Comparison of ENCODE assay signal across 13 cellular contexts in the genomic region with DNA sequence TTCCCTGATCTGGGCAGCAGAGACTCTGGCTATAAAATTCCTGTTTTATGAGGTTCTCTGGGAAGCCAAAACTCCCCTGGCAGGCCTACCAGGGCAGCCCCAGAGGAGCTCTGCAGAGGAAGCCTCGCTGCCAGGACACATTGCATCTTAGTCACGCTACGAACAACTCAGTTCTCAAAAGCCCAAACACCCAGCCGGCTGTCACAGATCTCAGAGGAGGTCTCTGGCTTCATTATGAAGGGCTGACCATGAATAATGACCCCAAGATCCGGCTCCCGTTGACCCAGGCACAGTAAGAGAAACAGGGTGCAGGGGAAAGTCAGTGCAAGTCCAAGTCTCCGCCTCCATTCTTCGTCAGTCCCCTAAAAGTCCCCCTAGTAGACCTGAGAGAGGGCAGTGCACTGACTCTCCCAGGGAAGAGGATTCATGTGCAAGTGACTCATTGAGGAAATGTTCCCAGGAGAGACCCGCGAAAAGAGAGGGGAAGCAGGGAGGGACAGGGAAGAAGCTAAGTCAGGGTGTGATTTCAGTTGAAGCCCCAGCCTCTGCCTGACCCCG.
DNase-seq lines count a peak whose midpoint lies in the region; FAIRE-seq and TF ChIP-seq lines count a peak whose summit lies in the region.
"Had no signal": no experiment of that assay in that cellular context is flagged by ENCODE, and none has a peak within 500 bp of the region (broad histone marks: within the 10 kb centered on the region; RNA-seq: fewer than 3 reads in every experiment).

No MANE protein-coding gene starts in this region.

- H3K23ac ChIP-seq in H1 (ENCODE audit: insufficient read length): no peak overlapping the region

- H3K4me3 ChIP-seq in H1 (ENCODE audit: extremely low read depth in 1 of 4, insufficient read depth in 2 of 4, low read depth in 3 of 4, low read length in 4 of 4) (no peak overlapping the region), lower leg skin (ENCODE audit: low read depth, poor library complexity, severe bottlenecking) (no peak overlapping the region), tibial artery (no peak overlapping the region), BE2C (ENCODE audit: low read depth, low read length) (no peak overlapping the region)

- no peak for TF ChIP-seq EP300 in H1 (IDR thresholded peaks at IDR 0.05; ENCODE audit: borderline replicate concordance in 1 of 2, low read depth in 2 of 2, low read length in 2 of 2)

- peak overlapping the region; percentile 10; the same call in 1 of the 2 replicates for H4K8ac ChIP-seq in H1 (ENCODE audit: extremely low read depth, insufficient read depth, low read length)

- H3K9me3 Mint-ChIP-seq in HFFc6: no peaks in the 10 kb centered on the region
- H3K9me3 Mint-ChIP-seq: activated naive CD4-positive, alpha-beta T cell treated with anti-CD3 and anti-CD28 coated beads, Interleukin-2, amount 50 U/mL, for 24 hours; nephron progenitor cell had no signal

- H2BK120ac ChIP-seq in H1 (replicated peaks; ENCODE audit: low read depth, low read length): no peak overlapping the region

- H2BK5ac ChIP-seq in H1 (ENCODE audit: low read depth, low read length): no peak overlapping the region

- no peaks in the 10 kb centered on the region for H3K36me3 ChIP-seq in H1 (ENCODE audit: control insufficient read depth in 2 of 4, insufficient read depth in 4 of 4, low read length in 3 of 4)
- no peaks in the 10 kb centered on the region for H3K36me3 ChIP-seq in tibial artery
- no peaks in the 10 kb centered on the region for H3K36me3 ChIP-seq in BE2C

- peaks cover 9% of the 10 kb centered on the region for H3K27me3 Mint-ChIP-seq in HFFc6 (ENCODE audit: insufficient read depth)

- no peak overlapping the region for H3K14ac ChIP-seq in H1 (ENCODE audit: insufficient read length)

- H3K27me3 ChIP-seq in H1 (replicated peaks in 1 of 4; ENCODE audit: control insufficient read depth in 3 of 4, extremely low read depth in 1 of 4, insufficient read depth in 3 of 4, low read length in 3 of 4): no peaks in the 10 kb centered on the region
- H3K27me3 ChIP-seq in tibial artery: no peaks in the 10 kb centered on the region
- no peaks in the 10 kb centered on the region for H3K27me3 ChIP-seq in BE2C

- H3K4me2 ChIP-seq in H1 (ENCODE audit: insufficient read depth in 1 of 2, low read depth in 2 of 2, low read length in 2 of 2): no peak overlapping the region

- H3K18ac ChIP-seq in H1 (ENCODE audit: extremely low read depth, low read length): no peak overlapping the region

- peak overlapping the region; percentile 90 for H3K27ac Mint-ChIP-seq in HFFc6
- H3K27ac Mint-ChIP-seq: activated naive CD4-positive, alpha-beta T cell treated with anti-CD3 and anti-CD28 coated beads, Interleukin-2, amount 50 U/mL, for 24 hours; nephron progenitor cell had no signal

- H3K27ac ChIP-seq in H1 (ENCODE audit: low read depth, low read length): no peak overlapping the region
- H3K27ac ChIP-seq in tibial artery: peak overlapping the region; percentile 64 to 73

- peak overlapping the region; percentile 47 for H3K4me3 Mint-ChIP-seq in HFFc6
- H3K4me3 Mint-ChIP-seq: activated naive CD4-positive, alpha-beta T cell treated with anti-CD3 and anti-CD28 coated beads, Interleukin-2, amount 50 U/mL, for 24 hours; nephron progenitor cell had no signal

- no peak overlapping the region for H3K4ac ChIP-seq in H1 (replicated peaks; ENCODE audit: insufficient read length, low read depth, low read length)

- no peak overlapping the region for H2BK15ac ChIP-seq in H1 (ENCODE audit: low read length)

- H2BK12ac ChIP-seq in H1 (ENCODE audit: low read depth, low read length): no peak overlapping the region

- H2AFZ ChIP-seq in H1 (ENCODE audit: low read length): peak overlapping the region; percentile 39; the same call in 1 of the 2 replicates

- no peak for FAIRE-seq in H1 (lab: Jason Lieb, UNC)

- H3K9ac ChIP-seq in H1 (replicated peaks in 1 of 4; ENCODE audit: extremely low read depth in 1 of 4, low read depth in 3 of 4, low read length in 3 of 4): no peak overlapping the region

- H3K9me3 ChIP-seq in H1 (ENCODE audit: insufficient read depth in 2 of 2, low read depth in 1 of 2, low read length in 1 of 2) (no peaks in the 10 kb centered on the region), tibial artery (no peaks in the 10 kb centered on the region), BE2C (no peaks in the 10 kb centered on the region)

- no peak for TF ChIP-seq RAD21 in H1 (IDR thresholded peaks at IDR 0.05 in 1 of 2, conservative IDR thresholded peaks at IDR 0.05 in 1 of 2; ENCODE audit: low read depth in 2 of 2, low read length in 2 of 2)

- H3K56ac ChIP-seq in H1 (replicated peaks; ENCODE audit: insufficient read length, low read depth, low read length): no peak overlapping the region

- POLR2A ChIA-PET in H1 (lab: Charles Lee; ENCODE audit: partially characterized antibody): interaction anchor here (0.6 to 2.4 kb wide), 2 partner anchors 15 to 189 kb away, joined by 3 to 5 read pairs; no protein-coding TSS in a partner anchor

- peak; percentile 75 for DNase-seq in HFFc6
- DNase-seq in H1 (ENCODE audit: low read depth in 1 of 2, low spot score in 2 of 2): peak in 1 of 2 experiments; percentile 23
- peak; percentile 73 to 94 for DNase-seq in lower leg skin (ENCODE audit: low spot score in 2 of 2)
- DNase-seq in tibial artery: peak; percentile 88 to 93
- DNase-seq in DMS 273 (lab: John Stamatoyannopoulos, UW; ENCODE audit: unreplicated experiment): no peak
- no peak for DNase-seq in BE2C
- DNase-seq in NCI-H2227 treated with DMSO at 0.1 percent for 48 hours (lab: John Stamatoyannopoulos, UW): no peak
- no peak for DNase-seq in NCI-H526 treated with DMSO at 0.1 percent for 48 hours (lab: John Stamatoyannopoulos, UW)
- DNase-seq: activated CD4-positive, CD25-positive, alpha-beta regulatory T cell treated with anti-CD3 and anti-CD28 coated beads, Interleukin-2, amount 50 U/mL, for 72 hours; nephron progenitor cell; stimulated activated CD4-positive, alpha-beta T cell treated with anti-CD3 and anti-CD28 coated beads, Interleukin-4, amount 100 ng/mL, for 24 hours; substantia nigra had no signal

- CTCF ChIA-PET in H1 (lab: Charles Lee; ENCODE audit: partially characterized antibody): interaction anchor here (0.6 to 8.3 kb wide), 10 partner anchors 7 to 389 kb away, joined by 3 to 90 read pairs (median 5); no protein-coding TSS in a partner anchor

- no peaks in the 10 kb centered on the region for H3K79me2 ChIP-seq in H1 (ENCODE audit: control insufficient read depth in 1 of 2, insufficient read depth in 2 of 2, low read length in 2 of 2)

- no peak overlapping the region for H4K5ac ChIP-seq in H1 (ENCODE audit: insufficient read length, low read depth, low read length)

- 92% methylated on average over 11 of the region's 11 CpGs; no CpG with 5 or more reads in 1 of the 2 experiments for WGBS in H1 (ENCODE audit: extremely low coverage in 1 of 2, insufficient coverage in 1 of 2, insufficient read length in 1 of 2, insufficient replicate concordance in 2 of 2, low coverage in 1 of 2, low lambda C conversion rate in 2 of 2, missing lambda C conversion rate in 1 of 2), 2 experiments
- WGBS in lower leg skin, 2 donors: 28 to 33% methylated on average over 11 of the region's 11 CpGs

- intact Hi-C loops in lower leg skin (cut with DNase I; ENCODE audit: low total_unique reads): no loop called here
- intact Hi-C loops in tibial artery (cut with DNase I; ENCODE audit: low total_unique reads): no loop called here

- no peaks in the 10 kb centered on the region for H3K23me2 ChIP-seq in H1 (ENCODE audit: low read depth, low read length)

- H3K4me1 ChIP-seq in H1 (replicated peaks in 1 of 4; ENCODE audit: control insufficient read depth in 3 of 4, insufficient read depth in 4 of 4, low read length in 3 of 4) (no peaks in the 10 kb centered on the region; a peak in 1 of 7 replicates), tibial artery (peaks cover 0 to 47% (median 36%) of the 10 kb centered on the region in 4 donors), BE2C (no peaks in the 10 kb centered on the region)

- H4K91ac ChIP-seq in H1 (replicated peaks; ENCODE audit: insufficient read length, low read length): no peak overlapping the region

- no peaks in the 10 kb centered on the region for H4K20me1 ChIP-seq in H1 (replicated peaks in 1 of 2; ENCODE audit: control insufficient read depth in 1 of 2, insufficient read depth in 2 of 2, low read length in 2 of 2)

- H2AK5ac ChIP-seq in H1 (ENCODE audit: low read depth, low read length): no peak overlapping the region

- TF ChIP-seq CTCF in HFFc6 (IDR thresholded peaks at IDR 0.05): no peak
- no peak for TF ChIP-seq CTCF in H1 (IDR thresholded peaks at IDR 0.05; ENCODE audit: control extremely low read depth in 1 of 3, insufficient read depth in 1 of 3, low read depth in 1 of 3, low read length in 3 of 3)
- no peak for TF ChIP-seq CTCF in lower leg skin (IDR thresholded peaks at IDR 0.05)
- TF ChIP-seq CTCF in tibial artery (IDR thresholded peaks at IDR 0.05): no peak
- TF ChIP-seq CTCF in BE2C (IDR thresholded peaks at IDR 0.05; ENCODE audit: low read depth, low read length): no peak

- peaks cover 51% of the 10 kb centered on the region for H3K4me1 Mint-ChIP-seq in HFFc6 (ENCODE audit: low read depth)
- H3K4me1 Mint-ChIP-seq: activated naive CD4-positive, alpha-beta T cell treated with anti-CD3 and anti-CD28 coated beads, Interleukin-2, amount 50 U/mL, for 24 hours had no signal

- TF ChIP-seq POLR2A in H1 (IDR thresholded peaks at IDR 0.05; ENCODE audit: control extremely low read depth in 1 of 2, low read depth in 2 of 2, low read length in 2 of 2) (no peak), lower leg skin (IDR thresholded peaks at IDR 0.05) (no peak)

- no peak overlapping the region for H2BK20ac ChIP-seq in H1 (ENCODE audit: low read length)

- peaks cover 5% of the 10 kb centered on the region; the same call in 1 of the 2 replicates for H3K36me3 Mint-ChIP-seq in HFFc6 (ENCODE audit: low read depth)
- H3K36me3 Mint-ChIP-seq: activated naive CD4-positive, alpha-beta T cell treated with anti-CD3 and anti-CD28 coated beads, Interleukin-2, amount 50 U/mL, for 24 hours had no signal

- H3K79me1 ChIP-seq in H1 (ENCODE audit: low read depth, low read length): no peaks in the 10 kb centered on the region

TF ChIP-seq in H1, 55 proteins besides CTCF, POLR2A, EP300 and RAD21:
- TF ChIP-seq SIRT6 (IDR thresholded peaks at IDR 0.05; ENCODE audit: low read length) (no peak), BACH1 (IDR thresholded peaks at IDR 0.05; ENCODE audit: low read length) (no peak), GTF2F1 (IDR thresholded peaks at IDR 0.05; ENCODE audit: borderline replicate concordance, low read depth, low read length) (no peak), GABPA (IDR thresholded peaks at IDR 0.05; ENCODE audit: borderline replicate concordance, insufficient read depth, low read length) (no peak), PHF8 (conservative IDR thresholded peaks at IDR 0.05; ENCODE audit: low read depth, low read length) (no peak), KDM4A (IDR thresholded peaks at IDR 0.05; ENCODE audit: low read depth, low read length, severe bottlenecking) (no peak)

Comparison
In these comparisons a context has a peak if more than half of its experiments do, and no peak if none do; other contexts are left out.
1. DNase-seq: peak in HFFc6 (single experiment), lower leg skin (2 of 2) and tibial artery (2 of 2); none in DMS 273 (single experiment), BE2C (single experiment), NCI-H2227 treated with DMSO at 0.1 percent for 48 hours (single experiment) and NCI-H526 treated with DMSO at 0.1 percent for 48 hours (single experiment).